8 cellular contexts compared by ENCODE assay signal in genomic region chr6:27503436-27504030, GRCh38. TPM values are rescaled to one million over a fixed set of nuclear protein-coding genes. Genes with fewer than 3 reads are reported as not detected.
DNase-seq lines count a peak whose midpoint lies in the region; ATAC-seq, FAIRE-seq and TF ChIP-seq lines count a peak whose summit lies in the region.

No MANE protein-coding gene starts in this region.

- peak; percentile 37 for ATAC-seq in HG03196 (IDR thresholded peaks at IDR 0.05; ENCODE audit: unreplicated experiment)

- H3K27ac ChIP-seq in epithelial cell of prostate (peak overlapping the region; percentile 52), muscle layer of colon (ENCODE audit: low read depth, low read length) (no peak overlapping the region)

- no peaks in the 10 kb centered on the region for H3K27me3 ChIP-seq in NT2/D1 (ENCODE audit: insufficient read depth, insufficient read length)
- H3K27me3 ChIP-seq in muscle layer of colon (ENCODE audit: control insufficient read depth in 1 of 2, insufficient read depth in 2 of 2, low read length in 2 of 2) = peaks cover 9 to 26% of the 10 kb centered on the region in 2 donors

- no peak for TF ChIP-seq POLR2A in GM12892 (IDR thresholded peaks at IDR 0.05; ENCODE audit: low read depth, low read length)

- DNase-seq in GM12892 (ENCODE audit: insufficient read length) = no peak
- DNase-seq in NT2/D1 (ENCODE audit: low read depth, low spot score) = peak; percentile 39
- DNase-seq in activated CD8-positive, alpha-beta memory T cell treated with anti-CD3 and anti-CD28 coated beads, Interleukin-2, amount 50 U/mL, for 1 hour (ENCODE audit: extremely low read depth) = peak; percentile 27
- no peak for DNase-seq in epithelial cell of prostate (ENCODE audit: low read depth, low spot score)
- DNase-seq in stimulated activated CD8-positive, alpha-beta memory T cell treated with anti-CD3 and anti-CD28 coated beads, Interleukin-7, amount 100 ng/mL, for 4 hours (ENCODE audit: low read depth in 2 of 2) = peak; percentile 66 to 75
- DNase-seq in D721Med (ENCODE audit: insufficient read length, low spot score) = no peak

- no peak for TF ChIP-seq CTCF in D721Med (IDR thresholded peaks at IDR 0.05; ENCODE audit: insufficient read depth, missing control alignments)

- no peaks in the 10 kb centered on the region for H3K9me3 ChIP-seq in NT2/D1 (ENCODE audit: insufficient read depth, low read length)
- H3K9me3 ChIP-seq in muscle layer of colon (ENCODE audit: low read length) = no peaks in the 10 kb centered on the region

- H3K9ac ChIP-seq in NT2/D1 (ENCODE audit: insufficient read length, low read depth) = peak overlapping the region; percentile 43
- H3K9ac ChIP-seq in muscle layer of colon (ENCODE audit: low read length) = peak overlapping the region; percentile 5

- H3K4me1 ChIP-seq in NT2/D1 (ENCODE audit: insufficient read depth, insufficient read length) (no peaks in the 10 kb centered on the region), muscle layer of colon (ENCODE audit: insufficient read depth, low read length) (peaks cover 7% of the 10 kb centered on the region)

- H3K36me3 ChIP-seq in NT2/D1 (ENCODE audit: insufficient read depth, insufficient read length, low read length) (no peaks in the 10 kb centered on the region), muscle layer of colon (ENCODE audit: insufficient read depth, low read length) (no peaks in the 10 kb centered on the region)

- FAIRE-seq in GM12892 (lab: Jason Lieb, UNC) = peak; percentile 78
- no peak for FAIRE-seq in D721Med (lab: Jason Lieb, UNC)

- peak overlapping the region; percentile 74 for H3K4me3 ChIP-seq in NT2/D1 (ENCODE audit: insufficient read length, low read depth)
- peak overlapping the region; percentile 20 to 51 for H3K4me3 ChIP-seq in muscle layer of colon (ENCODE audit: low read depth in 1 of 2, low read length in 2 of 2)

RNA-seq across cellular contexts. Expression of gene ZNF184, which starts 30.6 kb away (rescaled TPM):
- 5.4 TPM for polyA plus RNA-seq in GM12892 (2012; ENCODE audit: missing spikeins)

Comparison
In these comparisons a context has a peak if more than half of its experiments do, and no peak if none do; other contexts are left out.
1. DNase-seq: peak in NT2/D1 (single experiment), activated CD8-positive, alpha-beta memory T cell treated with anti-CD3 and anti-CD28 coated beads, Interleukin-2, amount 50 U/mL, for 1 hour (single experiment) and stimulated activated CD8-positive, alpha-beta memory T cell treated with anti-CD3 and anti-CD28 coated beads, Interleukin-7, amount 100 ng/mL, for 4 hours (2 of 2); none in GM12892 (single experiment), epithelial cell of prostate (single experiment) and D721Med (single experiment).